20 cellular contexts compared by ENCODE assay signal in the genomic region with DNA sequence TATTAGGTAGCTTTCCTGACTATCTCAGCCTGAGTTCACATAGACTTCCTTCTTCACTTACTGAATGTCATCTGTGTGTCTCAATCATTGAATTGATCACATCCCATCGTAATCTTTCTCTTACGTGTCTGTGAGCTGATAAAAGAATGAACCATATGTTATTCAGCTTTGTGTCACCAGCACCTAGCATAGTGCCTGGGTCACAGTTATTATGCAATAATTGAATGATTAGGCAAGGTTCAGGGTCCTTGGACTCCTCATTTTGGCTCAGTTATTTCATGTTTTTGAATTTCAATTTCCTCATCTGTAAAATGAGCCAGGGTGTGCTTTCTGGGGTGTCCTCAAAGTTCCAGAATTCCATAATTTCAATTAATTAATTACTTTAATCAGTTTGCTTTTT.
DNase-seq lines count a peak whose midpoint lies in the region; ATAC-seq and TF ChIP-seq lines count a peak whose summit lies in the region.
"Had no signal": no experiment of that assay in that cellular context is flagged by ENCODE, and none has a peak within 500 bp of the region (broad histone marks: within the 10 kb centered on the region; RNA-seq: fewer than 3 reads in every experiment).

No MANE protein-coding gene starts in this region.

- POLR2A ChIA-PET in naive thymus-derived CD4-positive, alpha-beta T cell (lab: Charles Lee): no interaction called here

- H3K4me2 ChIP-seq in osteoblast (ENCODE audit: insufficient read depth, low read length): no peak overlapping the region

- DNase-seq in CD1c-positive myeloid dendritic cell (ENCODE audit: extremely low spot score) (peak; percentile 64), NOMO-1 treated with dmso at 0.1 percent for 144 hours (lab: John Stamatoyannopoulos, UW; ENCODE audit: unreplicated experiment) (peak; percentile 33), fibroblast of mammary gland (ENCODE audit: low read depth) (peak; percentile 74), osteoblast (ENCODE audit: insufficient read length, low spot score, missing footprints) (no peak), NCI-H2107 (lab: John Stamatoyannopoulos, UW) (no peak)
- DNase-seq in naive thymus-derived CD4-positive, alpha-beta T cell: no peak
- no peak for DNase-seq in NK-92 treated with Interleukin-12 subunit alpha and Interleukin-12 subunit beta, amount 100 ng/mL, for 24 hours (lab: John Stamatoyannopoulos, UW)
- DNase-seq: activated CD8-positive, alpha-beta T cell treated with anti-CD3 and anti-CD28 coated beads for 36 hours; activated naive CD8-positive, alpha-beta T cell treated with anti-CD3 and anti-CD28 coated beads for 36 hours; activated T-cell treated with anti-CD3 and anti-CD28 coated beads, Interleukin-2, amount 50 U/mL, for 72 hours; effector memory CD4-positive, alpha-beta T cell; MG63; NCI-H2029 treated with DMSO at 0.1 percent for 48 hours; NCI-H524; psoas muscle; SW 1271 had no signal

- H4K20me1 ChIP-seq in osteoblast (ENCODE audit: insufficient read depth, low read length): no peaks in the 10 kb centered on the region

- H3K9me3 Mint-ChIP-seq in naive thymus-derived CD4-positive, alpha-beta T cell: peaks cover 0 to 6% (median 0%) of the 10 kb centered on the region in 11 donors

- no peaks in the 10 kb centered on the region for H3K36me3 ChIP-seq in naive thymus-derived CD4-positive, alpha-beta T cell (ENCODE audit: control insufficient read depth in 2 of 3, insufficient read depth in 3 of 3, low read length in 3 of 3)
- peaks cover 5% of the 10 kb centered on the region for H3K36me3 ChIP-seq in osteoblast (ENCODE audit: insufficient read depth, low read length)
- H3K36me3 ChIP-seq: breast epithelium had no signal

- no peak overlapping the region for H2AFZ ChIP-seq in osteoblast (ENCODE audit: low read length)

- TF ChIP-seq CTCF in fibroblast of mammary gland (conservative IDR thresholded peaks at IDR 0.05; ENCODE audit: control insufficient read depth, insufficient read depth, low read depth, low read length) (no peak), osteoblast (IDR thresholded peaks at IDR 0.05; ENCODE audit: extremely low read depth, low read depth, low read length) (no peak)

- ATAC-seq in naive thymus-derived CD4-positive, alpha-beta T cell: peak; percentile 27
- no peak for ATAC-seq in GM21786 (IDR thresholded peaks at IDR 0.05; ENCODE audit: unreplicated experiment)
- ATAC-seq: activated CD8-positive, alpha-beta T cell treated with anti-CD3 and anti-CD28 coated beads for 36 hours; activated T-cell treated with anti-CD3 and anti-CD28 coated beads, Interleukin-2, amount 50 U/mL, for 72 hours; GM12878; psoas muscle had no signal

- no peak overlapping the region for H3K4me3 Mint-ChIP-seq in naive thymus-derived CD4-positive, alpha-beta T cell
- H3K4me3 Mint-ChIP-seq: activated CD8-positive, alpha-beta T cell treated with anti-CD3 and anti-CD28 coated beads for 36 hours; activated naive CD8-positive, alpha-beta T cell treated with anti-CD3 and anti-CD28 coated beads for 36 hours had no signal

- H3K4me3 ChIP-seq in fibroblast of mammary gland (ENCODE audit: control insufficient read depth, low read depth, low read length) (no peak overlapping the region), osteoblast (ENCODE audit: insufficient read depth, low read length) (no peak overlapping the region)
- H3K4me3 ChIP-seq in naive thymus-derived CD4-positive, alpha-beta T cell (ENCODE audit: low read length): no peak overlapping the region
- H3K4me3 ChIP-seq: breast epithelium, GM12878, MG63, psoas muscle had no signal

- no peak overlapping the region for H3K27ac ChIP-seq in naive thymus-derived CD4-positive, alpha-beta T cell (ENCODE audit: low read depth, low read length)
- H3K27ac ChIP-seq in osteoblast (ENCODE audit: low read depth, low read length): no peak overlapping the region
- H3K27ac ChIP-seq: psoas muscle, VCaP had no signal

- H3K27me3 Mint-ChIP-seq in naive thymus-derived CD4-positive, alpha-beta T cell: peaks cover 0 to 5% (median 0%) of the 10 kb centered on the region in 5 donors
- H3K27me3 Mint-ChIP-seq: activated CD8-positive, alpha-beta T cell treated with anti-CD3 and anti-CD28 coated beads for 36 hours; activated naive CD8-positive, alpha-beta T cell treated with anti-CD3 and anti-CD28 coated beads for 36 hours had no signal

- peaks cover 39% of the 10 kb centered on the region for H3K79me2 ChIP-seq in osteoblast (ENCODE audit: insufficient read depth, low read length)

- H3K4me1 ChIP-seq in naive thymus-derived CD4-positive, alpha-beta T cell (ENCODE audit: control insufficient read depth in 2 of 2, insufficient read depth in 2 of 2, low read length in 2 of 2): no peaks in the 10 kb centered on the region
- H3K4me1 ChIP-seq in osteoblast (ENCODE audit: insufficient read depth, low read length): peaks cover 20% of the 10 kb centered on the region
- H3K4me1 ChIP-seq: psoas muscle had no signal

- H3K4me1 Mint-ChIP-seq in naive thymus-derived CD4-positive, alpha-beta T cell: peaks cover 0 to 7% (median 0%) of the 10 kb centered on the region in 7 donors

- no peaks in the 10 kb centered on the region for H3K9me3 ChIP-seq in naive thymus-derived CD4-positive, alpha-beta T cell (ENCODE audit: control insufficient read depth in 2 of 3, low read length in 3 of 3)
- H3K9me3 ChIP-seq in osteoblast (ENCODE audit: low read depth, low read length): no peaks in the 10 kb centered on the region
- H3K9me3 ChIP-seq: breast epithelium, MG63, psoas muscle had no signal

- H3K36me3 Mint-ChIP-seq in naive thymus-derived CD4-positive, alpha-beta T cell: peaks cover 0 to 6% (median 0%) of the 10 kb centered on the region in 5 donors

- no peaks in the 10 kb centered on the region for H3K27me3 ChIP-seq in naive thymus-derived CD4-positive, alpha-beta T cell (ENCODE audit: control insufficient read depth in 2 of 2, insufficient read depth in 2 of 2, low read length in 2 of 2)
- no peaks in the 10 kb centered on the region for H3K27me3 ChIP-seq in osteoblast (ENCODE audit: insufficient read depth, low read length)
- H3K27me3 ChIP-seq: breast epithelium, MG63 had no signal

- no peak overlapping the region for H3K27ac Mint-ChIP-seq in naive thymus-derived CD4-positive, alpha-beta T cell
- H3K27ac Mint-ChIP-seq: activated CD8-positive, alpha-beta T cell treated with anti-CD3 and anti-CD28 coated beads for 36 hours; activated naive CD8-positive, alpha-beta T cell treated with anti-CD3 and anti-CD28 coated beads for 36 hours had no signal

- intact Hi-C loops in naive thymus-derived CD4-positive, alpha-beta T cell (cut with micrococcal nuclease): no loop called here

- CTCF ChIA-PET in naive thymus-derived CD4-positive, alpha-beta T cell (lab: Charles Lee): no interaction called here

Comparison
In these comparisons a context has a peak if more than half of its experiments do, and no peak if none do; other contexts are left out.
1. DNase-seq: peak in CD1c-positive myeloid dendritic cell (single experiment), NOMO-1 treated with dmso at 0.1 percent for 144 hours (single experiment) and fibroblast of mammary gland (single experiment); none in naive thymus-derived CD4-positive, alpha-beta T cell (0 of 9), osteoblast (single experiment), NCI-H2107 (single experiment) and NK-92 treated with Interleukin-12 subunit alpha and Interleukin-12 subunit beta, amount 100 ng/mL, for 24 hours (single experiment).